1 cellular context compared by ENCODE assay signal in genomic region chr9:19424176-19424779, GRCh38.
TF ChIP-seq lines count a peak whose summit lies in the region.

No MANE protein-coding gene starts in this region.

TF ChIP-seq in GM23338, 12 proteins besides CTCF, POLR2A, EP300 and RAD21 (continued from another document):
- TF ChIP-seq REST (IDR thresholded peaks at IDR 0.05; ENCODE audit: unreplicated experiment): no peak
- no peak for TF ChIP-seq ZNF114 (CRISPR knock-in tag; IDR thresholded peaks at IDR 0.05)
- no peak for TF ChIP-seq EZH2phosphoT487 (IDR thresholded peaks at IDR 0.05; ENCODE audit: unreplicated experiment)
- no peak for TF ChIP-seq ZNF462 (CRISPR knock-in tag; IDR thresholded peaks at IDR 0.05)
- no peak for TF ChIP-seq JUNB (IDR thresholded peaks at IDR 0.05; ENCODE audit: unreplicated experiment)
- no peak for TF ChIP-seq ETS1 (IDR thresholded peaks at IDR 0.05)
- no peak for TF ChIP-seq ZNF331 (CRISPR knock-in tag; IDR thresholded peaks at IDR 0.05; ENCODE audit: low read depth)
- no peak for TF ChIP-seq POLR2AphosphoS5 (IDR thresholded peaks at IDR 0.05; ENCODE audit: low read depth)
- TF ChIP-seq NANOG (IDR thresholded peaks at IDR 0.05; ENCODE audit: borderline replicate concordance): no peak
